Comparison of ENCODE assay signal across 8 cellular contexts in the genomic region with DNA sequence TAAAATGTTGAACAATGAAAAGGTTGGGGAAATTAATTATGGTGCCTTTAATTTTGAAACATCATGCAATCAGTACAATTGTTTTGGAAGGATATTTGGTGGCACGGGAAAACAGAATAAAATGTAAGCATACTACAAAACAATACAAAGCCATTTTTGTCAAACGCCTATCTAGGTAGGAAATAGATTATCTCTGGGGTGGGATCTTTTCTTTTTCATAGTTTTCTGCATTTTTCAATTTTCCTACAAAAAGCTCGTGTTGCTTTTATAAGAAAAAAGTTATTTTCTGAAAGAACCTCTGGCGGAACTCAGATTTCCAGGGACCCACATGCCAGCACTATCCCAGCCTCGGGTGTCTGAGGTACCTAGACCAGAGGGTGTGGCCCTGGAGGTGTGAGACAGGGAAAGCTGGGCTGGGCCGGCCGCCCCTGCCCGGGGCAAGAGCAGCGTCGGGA. TPM values are rescaled to one million over a fixed set of nuclear protein-coding genes. Genes with fewer than 3 reads are reported as not detected.
DNase-seq lines count a peak whose midpoint lies in the region; ATAC-seq, FAIRE-seq and TF ChIP-seq lines count a peak whose summit lies in the region.

No MANE protein-coding gene starts in this region.

- H2AFZ ChIP-seq in keratinocyte (ENCODE audit: control insufficient read depth, low read length): peak overlapping the region; percentile 85

- peak overlapping the region; percentile 92 for H3K4me3 Mint-ChIP-seq in T-helper 1 cell treated with Interleukin-12 subunit alpha and Interleukin-12 subunit beta and Interleukin-4 antibody, amounts not matched to agents 30 μg/mL and 1 μg/mL, for 36 hours
- peak overlapping the region; percentile 85 for H3K4me3 Mint-ChIP-seq in activated naive CD8-positive, alpha-beta T cell treated with anti-CD3 and anti-CD28 coated beads, Interleukin-2, amount 50 U/mL, for 24 hours

- no peaks in the 10 kb centered on the region for H3K9me1 ChIP-seq in keratinocyte (ENCODE audit: control insufficient read depth, extremely low read depth, insufficient read depth, low read length)

- peak overlapping the region; percentile 67 to 76 (median 74) for H3K4me3 ChIP-seq in keratinocyte (ENCODE audit: control insufficient read depth in 2 of 3, extremely low read depth in 1 of 3, insufficient read depth in 2 of 3, low read depth in 1 of 3, low read length in 3 of 3)

- H3K9me3 ChIP-seq in keratinocyte (ENCODE audit: control insufficient read depth, low read depth, low read length): no peaks in the 10 kb centered on the region

- no peak for DNase-seq in T-helper 1 cell
- DNase-seq in activated naive CD8-positive, alpha-beta T cell treated with anti-CD3 and anti-CD28 coated beads, Interleukin-2, amount 50 U/mL, for 24 hours: no peak
- DNase-seq in keratinocyte (ENCODE audit: low read depth, low spot score): no peak
- no peak for DNase-seq in substantia nigra (lab: John Stamatoyannopoulos, UW)
- DNase-seq in left lobe of liver (ENCODE audit: low spot score): no peak

- H3K27ac ChIP-seq in keratinocyte (ENCODE audit: control insufficient read depth, insufficient read depth, low read length) (peak overlapping the region; percentile 52), substantia nigra (ENCODE audit: low read depth, low read length, poor library complexity, severe bottlenecking) (peak overlapping the region; percentile 83)

- H3K27ac Mint-ChIP-seq in T-helper 1 cell treated with Interleukin-12 subunit alpha and Interleukin-12 subunit beta and Interleukin-4 antibody, amounts not matched to agents 30 μg/mL and 1 μg/mL, for 36 hours: peak overlapping the region; percentile 80
- peak overlapping the region; percentile 40 for H3K27ac Mint-ChIP-seq in activated naive CD8-positive, alpha-beta T cell treated with anti-CD3 and anti-CD28 coated beads, Interleukin-2, amount 50 U/mL, for 24 hours

- H3K4me2 ChIP-seq in keratinocyte (ENCODE audit: control insufficient read depth, extremely low read depth, insufficient read depth, low read depth, low read length): peak overlapping the region; percentile 76

- H3K4me1 Mint-ChIP-seq in T-helper 1 cell treated with Interleukin-12 subunit alpha and Interleukin-12 subunit beta and Interleukin-4 antibody, amounts not matched to agents 30 μg/mL and 1 μg/mL, for 36 hours (ENCODE audit: low read depth): peaks cover 23% of the 10 kb centered on the region
- H3K4me1 Mint-ChIP-seq in activated naive CD8-positive, alpha-beta T cell treated with anti-CD3 and anti-CD28 coated beads, Interleukin-2, amount 50 U/mL, for 24 hours: peaks cover 33% of the 10 kb centered on the region

- no peak for TF ChIP-seq CTCF in keratinocyte (optimal IDR thresholded peaks at IDR 0.05 in 1 of 3, IDR thresholded peaks at IDR 0.05 in 1 of 3, conservative IDR thresholded peaks at IDR 0.05 in 1 of 3; ENCODE audit: extremely low read depth in 1 of 3, insufficient read depth in 2 of 3, low read length in 3 of 3)

- H3K36me3 Mint-ChIP-seq in T-helper 1 cell treated with Interleukin-12 subunit alpha and Interleukin-12 subunit beta and Interleukin-4 antibody, amounts not matched to agents 30 μg/mL and 1 μg/mL, for 36 hours (ENCODE audit: low read depth): no peaks in the 10 kb centered on the region
- H3K36me3 Mint-ChIP-seq in activated naive CD8-positive, alpha-beta T cell treated with anti-CD3 and anti-CD28 coated beads, Interleukin-2, amount 50 U/mL, for 24 hours (ENCODE audit: low read depth): no peaks in the 10 kb centered on the region

- peaks cover 12% of the 10 kb centered on the region for H3K27me3 Mint-ChIP-seq in T-helper 1 cell treated with Interleukin-12 subunit alpha and Interleukin-12 subunit beta and Interleukin-4 antibody, amounts not matched to agents 30 μg/mL and 1 μg/mL, for 36 hours (ENCODE audit: low read depth)
- H3K27me3 Mint-ChIP-seq in activated naive CD8-positive, alpha-beta T cell treated with anti-CD3 and anti-CD28 coated beads, Interleukin-2, amount 50 U/mL, for 24 hours: no peaks in the 10 kb centered on the region

- FAIRE-seq in keratinocyte (lab: Jason Lieb, UNC): no peak

- no peaks in the 10 kb centered on the region for H3K27me3 ChIP-seq in keratinocyte (ENCODE audit: control insufficient read depth, extremely low read depth, insufficient read depth, low read length)

- dilution Hi-C loops in keratinocyte (cut with MboI; ENCODE audit: extremely low pct_ligation_motif_present, low sequenced_read_pairs): no loop called here

- H3K36me3 ChIP-seq in keratinocyte (ENCODE audit: control insufficient read depth in 2 of 2, extremely low read depth in 1 of 2, insufficient read depth in 2 of 2, low read length in 2 of 2): no peaks in the 10 kb centered on the region

- peaks cover 2% of the 10 kb centered on the region for H4K20me1 ChIP-seq in keratinocyte (ENCODE audit: control insufficient read depth, extremely low read depth, insufficient read depth, low read length)

- peak overlapping the region; percentile 69 for H3K9ac ChIP-seq in keratinocyte (ENCODE audit: control insufficient read depth, extremely low read depth, insufficient read depth, low read length)

- ATAC-seq in activated naive CD8-positive, alpha-beta T cell treated with anti-CD3 and anti-CD28 coated beads, Interleukin-2, amount 50 U/mL, for 24 hours: no peak
- ATAC-seq in left lobe of liver (no peak), GM21367 (IDR thresholded peaks at IDR 0.05; ENCODE audit: unreplicated experiment) (no peak), HG03520 (IDR thresholded peaks at IDR 0.05; ENCODE audit: unreplicated experiment) (no peak)

- peaks cover 22% of the 10 kb centered on the region for H3K79me2 ChIP-seq in keratinocyte (ENCODE audit: control insufficient read depth, insufficient read depth, low read length)

- H3K9me3 Mint-ChIP-seq in T-helper 1 cell treated with Interleukin-12 subunit alpha and Interleukin-12 subunit beta and Interleukin-4 antibody, amounts not matched to agents 30 μg/mL and 1 μg/mL, for 36 hours: no peaks in the 10 kb centered on the region
- no peaks in the 10 kb centered on the region for H3K9me3 Mint-ChIP-seq in activated naive CD8-positive, alpha-beta T cell treated with anti-CD3 and anti-CD28 coated beads, Interleukin-2, amount 50 U/mL, for 24 hours

- H3K4me1 ChIP-seq in keratinocyte (ENCODE audit: control insufficient read depth, extremely low read depth, insufficient read depth, low read length): peaks cover 11% of the 10 kb centered on the region

RNA-seq across cellular contexts. Expression of gene MAP3K3, which starts 1.0 kb away (rescaled TPM):
- polyA plus RNA-seq in keratinocyte: 9.8 to 10.2 TPM (median 10.0 TPM) in 3 replicates
- 4.9 TPM for polyA plus RNA-seq in keratinocyte (2011; ENCODE audit: low read depth)
- polyA plus RNA-seq in keratinocyte (2011; cell fraction: cytosol; rRNA removed): 8.4 and 10.4 TPM in 2 replicates
- polyA plus RNA-seq in keratinocyte (2011; cell fraction: nucleus; rRNA removed): 16.5 and 17.5 TPM in 2 replicates
- 5.2 and 11.6 TPM in 2 replicates for polyA plus RNA-seq in keratinocyte (2012; ENCODE audit: low replicate concordance)
- 13.8 to 24.0 TPM (median 16.5 TPM) in 3 replicates for polyA minus RNA-seq in keratinocyte
- polyA minus RNA-seq in keratinocyte (2011; cell fraction: cytosol; rRNA and poly(A)+ RNA removed): 14.4 TPM
- polyA minus RNA-seq in keratinocyte (2011; cell fraction: nucleus; rRNA and poly(A)+ RNA removed): 14.4 and 16.1 TPM in 2 replicates
- 11.6 TPM for total RNA-seq in left lobe of liver

RNA-seq across cellular contexts. Expression of gene TACO1, which starts 20.6 kb away (rescaled TPM):
- 17.8 to 27.2 TPM (median 23.5 TPM) in 3 replicates for polyA plus RNA-seq in keratinocyte
- 29.3 TPM for polyA plus RNA-seq in keratinocyte (2011; ENCODE audit: low read depth)
- polyA plus RNA-seq in keratinocyte (2011; cell fraction: cytosol; rRNA removed): 20.4 and 28.5 TPM in 2 replicates
- 16.4 and 17.8 TPM in 2 replicates for polyA plus RNA-seq in keratinocyte (2011; cell fraction: nucleus; rRNA removed)
- 17.4 and 22.4 TPM in 2 replicates for polyA plus RNA-seq in keratinocyte (2012; ENCODE audit: low replicate concordance)
- 10.9 to 13.9 TPM (median 12.1 TPM) in 3 replicates for polyA minus RNA-seq in keratinocyte
- polyA minus RNA-seq in keratinocyte (2011; cell fraction: cytosol; rRNA and poly(A)+ RNA removed): 15.2 TPM
- 5.0 and 9.3 TPM in 2 replicates for polyA minus RNA-seq in keratinocyte (2011; cell fraction: nucleus; rRNA and poly(A)+ RNA removed)
- total RNA-seq in left lobe of liver: 47.9 TPM
